15 cellular contexts compared by ENCODE assay signal in genomic region chr17:65156185-65156834, GRCh38.
"Had no signal": no experiment of that assay in that cellular context is flagged by ENCODE, and none has a peak within 500 bp of the region (broad histone marks: within the 10 kb centered on the region; RNA-seq: fewer than 3 reads in every experiment).

No MANE protein-coding gene starts in this region.

- H3K27ac ChIP-seq: cardiac muscle cell, esophagus squamous epithelium, skin epidermis, upper lobe of left lung had no signal

- H3K9me3 Mint-ChIP-seq: activated CD8-positive, alpha-beta T cell treated with anti-CD3 and anti-CD28 coated beads for 36 hours; activated naive CD4-positive, alpha-beta T cell treated with anti-CD3 and anti-CD28 coated beads for 36 hours; memory B cell; neural crest cell; stimulated activated memory B cell treated with anti-CD40 and anti-IgM and Interleukin-4, amounts not matched to agents 10 μg/mL and 1 μg/mL and 100 μg/mL, for 72 hours had no signal

- ATAC-seq: activated CD8-positive, alpha-beta T cell treated with anti-CD3 and anti-CD28 coated beads for 36 hours; left lobe of liver had no signal

- DNase-seq: activated CD8-positive, alpha-beta T cell treated with anti-CD3 and anti-CD28 coated beads for 36 hours; activated naive CD4-positive, alpha-beta T cell treated with anti-CD3 and anti-CD28 coated beads for 36 hours; esophagus squamous epithelium; foreskin fibroblast; glutamatergic neuron; retina; upper lobe of left lung had no signal

- H3K9me3 ChIP-seq: esophagus squamous epithelium, upper lobe of left lung had no signal

- H3K27ac Mint-ChIP-seq: activated CD8-positive, alpha-beta T cell treated with anti-CD3 and anti-CD28 coated beads for 36 hours; activated naive CD4-positive, alpha-beta T cell treated with anti-CD3 and anti-CD28 coated beads for 36 hours had no signal

- H3K4me3 Mint-ChIP-seq: activated CD8-positive, alpha-beta T cell treated with anti-CD3 and anti-CD28 coated beads for 36 hours; activated naive CD4-positive, alpha-beta T cell treated with anti-CD3 and anti-CD28 coated beads for 36 hours; memory B cell; neural crest cell had no signal

- H3K27me3 ChIP-seq: cardiac muscle cell, upper lobe of left lung had no signal

- H3K4me3 ChIP-seq: cardiac muscle cell, esophagus squamous epithelium, skin epidermis, upper lobe of left lung had no signal

- H3K27me3 Mint-ChIP-seq: memory B cell; stimulated activated memory B cell treated with anti-CD40 and anti-IgM and Interleukin-4, amounts not matched to agents 10 μg/mL and 1 μg/mL and 100 μg/mL, for 72 hours had no signal

- H3K36me3 Mint-ChIP-seq: memory B cell; stimulated activated memory B cell treated with anti-CD40 and anti-IgM and Interleukin-4, amounts not matched to agents 10 μg/mL and 1 μg/mL and 100 μg/mL, for 72 hours had no signal

- FAIRE-seq: astrocyte, colon had no signal

- H3K36me3 ChIP-seq: cardiac muscle cell, esophagus squamous epithelium had no signal
